Comparison of ENCODE assay signal across 2 cellular contexts in genomic region chr2:141697035-141697434, GRCh38.
A peak's percentile ranks its signal among the peaks of the same experiment; 100 is the strongest.
TF ChIP-seq lines count a peak whose summit lies in the region.

No MANE protein-coding gene starts in this region.

TF ChIP-seq in HepG2, 621 proteins besides CTCF, POLR2A, EP300 and RAD21 (continued from another document):
- TF ChIP-seq ZNF512B (CRISPR knock-in tag; IDR thresholded peaks at IDR 0.05; ENCODE audit: borderline replicate concordance) (no peak), KLF12 (CRISPR knock-in tag; IDR thresholded peaks at IDR 0.05; ENCODE audit: borderline replicate concordance) (no peak)

TF ChIP-seq in A549, 52 proteins besides CTCF, POLR2A, EP300 and RAD21:
- TF ChIP-seq, protein P1, sequence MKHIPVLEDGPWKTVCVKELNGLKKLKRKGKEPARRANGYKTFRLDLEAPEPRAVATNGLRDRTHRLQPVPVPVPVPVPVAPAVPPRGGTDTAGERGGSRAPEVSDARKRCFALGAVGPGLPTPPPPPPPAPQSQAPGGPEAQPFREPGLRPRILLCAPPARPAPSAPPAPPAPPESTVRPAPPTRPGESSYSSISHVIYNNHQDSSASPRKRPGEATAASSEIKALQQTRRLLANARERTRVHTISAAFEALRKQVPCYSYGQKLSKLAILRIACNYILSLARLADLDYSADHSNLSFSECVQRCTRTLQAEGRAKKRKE (CRISPR knock-in tag; IDR thresholded peaks at IDR 0.05; ENCODE audit: low read depth) = no peak
- peak; percentile 4 for TF ChIP-seq MAFK (IDR thresholded peaks at IDR 0.05; ENCODE audit: partially characterized antibody)
